21 cellular contexts compared by ENCODE assay signal in genomic region chr5:171307843-171308452, GRCh38. TPM values are rescaled to one million over a fixed set of nuclear protein-coding genes. Genes with fewer than 3 reads are reported as not detected.
DNase-seq lines count a peak whose midpoint lies in the region; ATAC-seq and TF ChIP-seq lines count a peak whose summit lies in the region.
"Had no signal": no experiment of that assay in that cellular context is flagged by ENCODE, and none has a peak within 500 bp of the region (broad histone marks: within the 10 kb centered on the region; RNA-seq: fewer than 3 reads in every experiment).

No MANE protein-coding gene starts in this region.

- H3K4me2 ChIP-seq in H9 (ENCODE audit: insufficient read depth, insufficient read length, low read length) = peak overlapping the region; percentile 36

- H3K4me3 Mint-ChIP-seq in Calu3 (ENCODE audit: low read depth, unreplicated experiment) (peak overlapping the region; percentile 95), H9 (peak overlapping the region; percentile 12 to 75; a peak in 3 of 5 replicates), nephron (peak overlapping the region in 2 of 3 experiments; percentile 19 to 56)
- peak overlapping the region in 3 of 10 donors; percentile 4 to 39 (median 30) for H3K4me3 Mint-ChIP-seq in naive thymus-derived CD4-positive, alpha-beta T cell
- H3K4me3 Mint-ChIP-seq: activated CD8-positive, alpha-beta T cell treated with anti-CD3 and anti-CD28 coated beads, Interleukin-2, amount 10 ng/mL, durations not matched to agents 7 days and 5 days; CD4-positive, alpha-beta T cell; memory B cell; stimulated activated naive CD8-positive, alpha-beta T cell treated with anti-CD3 and anti-CD28 coated beads, Interleukin-15, amount 100 ng/mL, for 72 hours had no signal

- H2BK5ac ChIP-seq in H9 (ENCODE audit: insufficient read length, low read length) = no peak overlapping the region

- TF ChIP-seq CTCF in Calu3 (IDR thresholded peaks at IDR 0.05; ENCODE audit: unreplicated experiment) = no peak
- TF ChIP-seq CTCF in H9 (conservative IDR thresholded peaks at IDR 0.05) = no peak
- no peak for TF ChIP-seq CTCF in coronary artery (IDR thresholded peaks at IDR 0.05)
- TF ChIP-seq CTCF in nephron (IDR thresholded peaks at IDR 0.05; ENCODE audit: unreplicated experiment in 3 of 3) = no peak
- TF ChIP-seq CTCF in omental fat pad (IDR thresholded peaks at IDR 0.05) = no peak

- no peak overlapping the region for H3K4ac ChIP-seq in H9 (ENCODE audit: low read depth, low read length)

- no peak overlapping the region for H2BK15ac ChIP-seq in H9 (ENCODE audit: low read depth, low read length)

- H3K9me3 ChIP-seq in H9 (ENCODE audit: control insufficient read depth, low read depth, low read length) = no peaks in the 10 kb centered on the region
- H3K9me3 ChIP-seq in naive thymus-derived CD4-positive, alpha-beta T cell (ENCODE audit: control insufficient read depth in 2 of 3, low read length in 3 of 3) = no peaks in the 10 kb centered on the region
- H3K9me3 ChIP-seq: esophagus squamous epithelium, right lobe of liver had no signal

- H3K23me2 ChIP-seq in H9 (ENCODE audit: insufficient read length, low read depth, low read length, poor library complexity, severe bottlenecking) = peaks cover 10% of the 10 kb centered on the region

- no peak overlapping the region for H3K9ac ChIP-seq in H9 (ENCODE audit: extremely low read depth, insufficient read length, low read length)

- H3K9me3 Mint-ChIP-seq in Calu3 (ENCODE audit: low read depth, unreplicated experiment) (no peaks in the 10 kb centered on the region), H9 (peaks cover 4 to 7% of the 10 kb centered on the region in 2 experiments; a peak in 3 of 5 replicates), nephron (no peaks in the 10 kb centered on the region)
- peaks cover 0 to 3% (median 0%) of the 10 kb centered on the region in 11 donors for H3K9me3 Mint-ChIP-seq in naive thymus-derived CD4-positive, alpha-beta T cell
- H3K9me3 Mint-ChIP-seq: CD4-positive, alpha-beta T cell; stimulated activated naive CD8-positive, alpha-beta T cell treated with anti-CD3 and anti-CD28 coated beads, Interleukin-15, amount 100 ng/mL, for 72 hours had no signal

- H3K27me3 Mint-ChIP-seq in Calu3 (ENCODE audit: unreplicated experiment) (peaks cover 7% of the 10 kb centered on the region), H9 (ENCODE audit: low read depth) (peaks cover 98% of the 10 kb centered on the region), nephron (ENCODE audit: low read depth) (peaks cover 99% of the 10 kb centered on the region)
- H3K27me3 Mint-ChIP-seq in naive thymus-derived CD4-positive, alpha-beta T cell = peaks cover 58 to 79% (median 67%) of the 10 kb centered on the region in 5 donors

- no peak overlapping the region for H3T11ph ChIP-seq in H9 (ENCODE audit: low read length)

- no peak for ATAC-seq in naive thymus-derived CD4-positive, alpha-beta T cell
- ATAC-seq in omental fat pad (ENCODE audit: low FRiP score) = no peak
- ATAC-seq: activated CD8-positive, alpha-beta T cell treated with anti-CD3 and anti-CD28 coated beads, Interleukin-2, amount 10 ng/mL, durations not matched to agents 7 days and 5 days; K562; right lobe of liver; stimulated activated naive CD8-positive, alpha-beta T cell treated with anti-CD3 and anti-CD28 coated beads, Interleukin-15, amount 100 ng/mL, for 72 hours had no signal

- H2BK120ac ChIP-seq in H9 (ENCODE audit: low read depth, low read length, poor library complexity, severe bottlenecking) = no peak overlapping the region

- H3K18ac ChIP-seq in H9 (ENCODE audit: insufficient read length, low read depth, low read length) = no peak overlapping the region

- no peak overlapping the region for H3K23ac ChIP-seq in H9 (ENCODE audit: insufficient read length, low read depth, low read length)

- peaks cover 93% of the 10 kb centered on the region for H3K27me3 ChIP-seq in H9 (ENCODE audit: insufficient read depth, low read length)
- H3K27me3 ChIP-seq in naive thymus-derived CD4-positive, alpha-beta T cell (ENCODE audit: control insufficient read depth in 2 of 2, insufficient read depth in 2 of 2, low read length in 2 of 2) = peaks cover 0 to 7% of the 10 kb centered on the region in 2 donors

- H3K4me1 ChIP-seq in H9 (ENCODE audit: insufficient read depth, low read length) = no peaks in the 10 kb centered on the region
- no peaks in the 10 kb centered on the region for H3K4me1 ChIP-seq in naive thymus-derived CD4-positive, alpha-beta T cell (ENCODE audit: control insufficient read depth in 2 of 2, insufficient read depth in 2 of 2, low read length in 2 of 2)

- H3K56ac ChIP-seq in H9 (ENCODE audit: insufficient read length, low read depth, low read length) = no peak overlapping the region

- no peaks in the 10 kb centered on the region for H3K36me3 ChIP-seq in naive thymus-derived CD4-positive, alpha-beta T cell (ENCODE audit: control insufficient read depth in 2 of 3, insufficient read depth in 3 of 3, low read length in 3 of 3)
- H3K36me3 ChIP-seq: esophagus squamous epithelium, right lobe of liver had no signal

- no peak overlapping the region for H2AFZ ChIP-seq in H9 (ENCODE audit: low read length)

- POLR2A ChIA-PET in naive thymus-derived CD4-positive, alpha-beta T cell (lab: Charles Lee) = no interaction called here

- no peaks in the 10 kb centered on the region for H3K79me1 ChIP-seq in H9 (ENCODE audit: insufficient read depth, low read depth, low read length, poor library complexity, severe bottlenecking)

- H3K79me2 ChIP-seq in H9 (ENCODE audit: insufficient read depth, low read length) = no peaks in the 10 kb centered on the region

- H3K27ac Mint-ChIP-seq in Calu3 (ENCODE audit: unreplicated experiment) (no peak overlapping the region), H9 (no peak overlapping the region), nephron (no peak overlapping the region)
- peak overlapping the region in 1 of 9 donors; percentile 50 for H3K27ac Mint-ChIP-seq in naive thymus-derived CD4-positive, alpha-beta T cell
- H3K27ac Mint-ChIP-seq: CD4-positive, alpha-beta T cell; memory B cell; stimulated activated naive CD8-positive, alpha-beta T cell treated with anti-CD3 and anti-CD28 coated beads, Interleukin-15, amount 100 ng/mL, for 72 hours had no signal

- H4K91ac ChIP-seq in H9 (ENCODE audit: insufficient read length, low read depth, low read length) = no peak overlapping the region

- no peak overlapping the region for H3K14ac ChIP-seq in H9 (ENCODE audit: insufficient read depth, low read length)

- no peak overlapping the region for H2AK5ac ChIP-seq in H9 (ENCODE audit: insufficient read length, low read length)

- no peak overlapping the region for H3K27ac ChIP-seq in H9 (ENCODE audit: insufficient read length, low read depth, low read length)
- no peak overlapping the region for H3K27ac ChIP-seq in coronary artery
- no peak overlapping the region for H3K27ac ChIP-seq in naive thymus-derived CD4-positive, alpha-beta T cell (ENCODE audit: low read depth, low read length)
- H3K27ac ChIP-seq: esophagus squamous epithelium, right lobe of liver, VCaP had no signal

- CTCF ChIA-PET in Calu3 (lab: Charles Lee) = interaction anchor here (1.5 kb wide), 1 partner anchor 28 kb away, joined by 3 read pairs; no protein-coding TSS in a partner anchor
- CTCF ChIA-PET in naive thymus-derived CD4-positive, alpha-beta T cell (lab: Charles Lee) = no interaction called here

- H3K4me1 Mint-ChIP-seq in Calu3 (ENCODE audit: low read depth, unreplicated experiment) = peaks cover 7% of the 10 kb centered on the region
- peaks cover 10 to 36% of the 10 kb centered on the region in 2 experiments for H3K4me1 Mint-ChIP-seq in H9
- peaks cover 21% of the 10 kb centered on the region for H3K4me1 Mint-ChIP-seq in nephron
- H3K4me1 Mint-ChIP-seq in naive thymus-derived CD4-positive, alpha-beta T cell = peaks cover 7 to 31% (median 14%) of the 10 kb centered on the region in 7 donors

- no peak overlapping the region for H4K5ac ChIP-seq in H9 (ENCODE audit: insufficient read length, low read depth, low read length)

- no peak overlapping the region for H2BK20ac ChIP-seq in H9 (ENCODE audit: low read depth, low read length, poor library complexity, severe bottlenecking)

- intact Hi-C loops in Calu3 (cut with micrococcal nuclease; ENCODE audit: unreplicated experiment) = no loop called here
- intact Hi-C loops in naive thymus-derived CD4-positive, alpha-beta T cell (cut with micrococcal nuclease) = no loop called here

- H4K20me1 ChIP-seq in H9 (ENCODE audit: control insufficient read depth, insufficient read depth, insufficient read length) = no peaks in the 10 kb centered on the region

- no TSS peak for BruUV-seq in Calu3 (replicated peaks; lab: Mats Ljungman, UMichigan)

- peak overlapping the region; percentile 12 for H3K4me3 ChIP-seq in coronary artery
- H3K4me3 ChIP-seq in naive thymus-derived CD4-positive, alpha-beta T cell (ENCODE audit: low read length) = no peak overlapping the region
- H3K4me3 ChIP-seq: K562, right lobe of liver had no signal

- WGBS in H9 (ENCODE audit: extremely low coverage, insufficient read length, low lambda C conversion rate) = no CpG with 5 or more reads among the region's 40 CpGs

- H2BK12ac ChIP-seq in H9 (ENCODE audit: insufficient read length, low read depth, low read length) = no peak overlapping the region

- H3K36me3 Mint-ChIP-seq in Calu3 (ENCODE audit: insufficient read depth, unreplicated experiment) (peaks cover 32% of the 10 kb centered on the region), H9 (ENCODE audit: insufficient read depth in 1 of 3, low read depth in 3 of 3) (0 out of 7 replicates have a peak, but pooled peaks cover 0 to 1% (median 0%) of the 10 kb centered on the region in 3 experiments), nephron (ENCODE audit: low read depth) (no peaks in the 10 kb centered on the region)
- peaks cover 0 to 3% (median 2%) of the 10 kb centered on the region in 5 donors for H3K36me3 Mint-ChIP-seq in naive thymus-derived CD4-positive, alpha-beta T cell

- DNase-seq in Calu3 (no peak), H9 (no peak), coronary artery (ENCODE audit: low spot score) (no peak), omental fat pad (ENCODE audit: low spot score) (no peak), DMS114 treated with DMSO at 0.1 percent for 48 hours (lab: John Stamatoyannopoulos, UW; ENCODE audit: unreplicated experiment) (no peak), iPS-NIHi11 (ENCODE audit: low spot score) (no peak)
- no peak for DNase-seq in naive thymus-derived CD4-positive, alpha-beta T cell
- DNase-seq: activated CD8-positive, alpha-beta T cell treated with anti-CD3 and anti-CD28 coated beads, Interleukin-2, amount 10 ng/mL, durations not matched to agents 7 days and 5 days; CD4-positive, alpha-beta T cell; esophagus squamous epithelium; NCI-H2081; right lobe of liver; Right ventricle myocardium superior; stimulated activated naive CD8-positive, alpha-beta T cell treated with anti-CD3 and anti-CD28 coated beads, Interleukin-15, amount 100 ng/mL, for 72 hours had no signal

- H4K8ac ChIP-seq in H9 (replicated peaks; ENCODE audit: insufficient read length, low read depth, low read length) = no peak overlapping the region

RNA-seq across cellular contexts. Expression of gene TLX3, which starts 1.1 kb away (rescaled TPM):
- total RNA-seq in Calu3 (2022) = 6.0 and 6.5 TPM in 2 replicates
- not detected in 2 replicates for total RNA-seq in H9 (2021)
- not detected for total RNA-seq in naive thymus-derived CD4-positive, alpha-beta T cell
- polyA plus RNA-seq in naive thymus-derived CD4-positive, alpha-beta T cell = not detected
- not detected for total RNA-seq in omental fat pad
- total RNA-seq: activated CD8-positive, alpha-beta T cell treated with anti-CD3 and anti-CD28 coated beads, Interleukin-2, amount 10 ng/mL, durations not matched to agents 7 days and 5 days; CD4-positive, alpha-beta T cell; esophagus squamous epithelium; H4; K562; OCI-LY7; right lobe of liver; Right ventricle myocardium superior; T-helper 1 cell treated with Interleukin-12 subunit alpha and Interleukin-12 subunit beta and Interleukin-4 antibody, amounts not matched to agents 30 ng/mL and 1 ng/mL, for 36 hours had no signal
- polyA plus RNA-seq: K562 had no signal
